2 cellular contexts compared by ENCODE assay signal in the genomic region with DNA sequence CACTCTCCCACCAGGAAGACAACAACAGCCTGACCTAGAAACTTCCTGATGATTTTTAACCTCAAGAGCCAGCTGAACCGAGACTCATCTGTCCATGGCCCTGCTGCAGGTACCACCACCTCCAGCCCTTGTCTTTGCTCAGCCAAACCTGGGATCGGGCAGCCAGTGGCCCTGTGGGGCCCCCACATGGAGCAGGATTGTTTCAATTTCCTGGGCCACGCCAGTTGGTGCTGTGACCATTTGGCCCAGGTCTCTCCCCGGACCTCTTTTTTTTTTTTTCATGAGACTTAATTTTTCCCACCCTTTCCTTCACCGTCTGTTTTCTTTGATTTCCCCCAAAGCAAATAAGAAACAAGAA.
A peak's percentile ranks its signal among the peaks of the same experiment; 100 is the strongest.
TF ChIP-seq lines count a peak whose summit lies in the region.

No MANE protein-coding gene starts in this region.

TF ChIP-seq in HEK293, 187 proteins besides CTCF, POLR2A, EP300 and RAD21 (continues in another document):
- TF ChIP-seq ZNF510 (tag by site-specific recombination; IDR thresholded peaks at IDR 0.05; ENCODE audit: insufficient replicate concordance): no peak
- no peak for TF ChIP-seq ZFHX2 (tag by site-specific recombination; conservative IDR thresholded peaks at IDR 0.05)
- TF ChIP-seq, protein P1, sequence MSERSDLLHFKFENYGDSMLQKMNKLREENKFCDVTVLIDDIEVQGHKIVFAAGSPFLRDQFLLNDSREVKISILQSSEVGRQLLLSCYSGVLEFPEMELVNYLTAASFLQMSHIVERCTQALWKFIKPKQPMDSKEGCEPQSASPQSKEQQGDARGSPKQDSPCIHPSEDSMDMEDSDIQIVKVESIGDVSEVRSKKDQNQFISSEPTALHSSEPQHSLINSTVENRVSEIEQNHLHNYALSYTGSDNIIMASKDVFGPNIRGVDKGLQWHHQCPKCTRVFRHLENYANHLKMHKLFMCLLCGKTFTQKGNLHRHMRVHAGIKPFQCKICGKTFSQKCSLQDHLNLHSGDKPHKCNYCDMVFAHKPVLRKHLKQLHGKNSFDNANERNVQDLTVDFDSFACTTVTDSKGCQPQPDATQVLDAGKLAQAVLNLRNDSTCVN (tag by site-specific recombination; optimal IDR thresholded peaks at IDR 0.05): no peak
- TF ChIP-seq GLIS1 (tag by site-specific recombination; IDR thresholded peaks at IDR 0.05): peak; percentile 66
- no peak for TF ChIP-seq ZNF658 (tag by site-specific recombination; IDR thresholded peaks at IDR 0.05)
- no peak for TF ChIP-seq ZFP69B (tag by site-specific recombination; IDR thresholded peaks at IDR 0.05)
- no peak for TF ChIP-seq ZNF585B (tag by site-specific recombination; IDR thresholded peaks at IDR 0.05)
- no peak for TF ChIP-seq ZNF830 (tag by site-specific recombination; IDR thresholded peaks at IDR 0.05; ENCODE audit: low read depth)
- TF ChIP-seq, protein P2, sequence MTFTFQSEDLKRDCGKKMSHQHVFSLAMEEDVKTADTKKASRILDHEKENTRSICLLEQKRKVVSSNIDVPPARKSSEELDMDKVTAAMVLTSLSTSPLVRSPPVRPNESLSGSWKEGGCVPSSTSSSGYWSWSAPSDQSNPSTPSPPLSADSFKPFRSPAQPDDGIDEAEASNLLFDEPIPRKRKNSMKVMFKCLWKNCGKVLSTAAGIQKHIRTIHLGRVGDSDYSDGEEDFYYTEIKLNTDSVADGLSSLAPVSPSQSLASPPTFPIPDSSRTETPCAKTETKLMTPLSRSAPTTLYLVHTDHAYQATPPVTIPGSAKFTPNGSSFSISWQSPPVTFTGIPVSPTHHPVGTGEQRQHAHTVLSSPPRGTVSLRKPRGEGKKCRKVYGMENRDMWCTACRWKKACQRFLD (tag by site-specific recombination; IDR thresholded peaks at IDR 0.05): no peak
- TF ChIP-seq ZSCAN23 (tag by site-specific recombination; IDR thresholded peaks at IDR 0.05): no peak
- peak; percentile 27; the same call in 1 of the 2 replicates for TF ChIP-seq GLIS2 (tag by site-specific recombination; IDR thresholded peaks at IDR 0.05)
- TF ChIP-seq, protein P3, sequence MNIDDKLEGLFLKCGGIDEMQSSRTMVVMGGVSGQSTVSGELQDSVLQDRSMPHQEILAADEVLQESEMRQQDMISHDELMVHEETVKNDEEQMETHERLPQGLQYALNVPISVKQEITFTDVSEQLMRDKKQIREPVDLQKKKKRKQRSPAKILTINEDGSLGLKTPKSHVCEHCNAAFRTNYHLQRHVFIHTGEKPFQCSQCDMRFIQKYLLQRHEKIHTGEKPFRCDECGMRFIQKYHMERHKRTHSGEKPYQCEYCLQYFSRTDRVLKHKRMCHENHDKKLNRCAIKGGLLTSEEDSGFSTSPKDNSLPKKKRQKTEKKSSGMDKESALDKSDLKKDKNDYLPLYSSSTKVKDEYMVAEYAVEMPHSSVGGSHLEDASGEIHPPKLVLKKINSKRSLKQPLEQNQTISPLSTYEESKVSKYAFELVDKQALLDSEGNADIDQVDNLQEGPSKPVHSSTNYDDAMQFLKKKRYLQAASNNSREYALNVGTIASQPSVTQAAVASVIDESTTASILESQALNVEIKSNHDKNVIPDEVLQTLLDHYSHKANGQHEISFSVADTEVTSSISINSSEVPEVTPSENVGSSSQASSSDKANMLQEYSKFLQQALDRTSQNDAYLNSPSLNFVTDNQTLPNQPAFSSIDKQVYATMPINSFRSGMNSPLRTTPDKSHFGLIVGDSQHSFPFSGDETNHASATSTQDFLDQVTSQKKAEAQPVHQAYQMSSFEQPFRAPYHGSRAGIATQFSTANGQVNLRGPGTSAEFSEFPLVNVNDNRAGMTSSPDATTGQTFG (tag by site-specific recombination; IDR thresholded peaks at IDR 0.05; ENCODE audit: borderline replicate concordance): no peak
- TF ChIP-seq ZNF670 (tag by site-specific recombination; IDR thresholded peaks at IDR 0.05; ENCODE audit: low read depth): no peak
- TF ChIP-seq, protein P4, sequence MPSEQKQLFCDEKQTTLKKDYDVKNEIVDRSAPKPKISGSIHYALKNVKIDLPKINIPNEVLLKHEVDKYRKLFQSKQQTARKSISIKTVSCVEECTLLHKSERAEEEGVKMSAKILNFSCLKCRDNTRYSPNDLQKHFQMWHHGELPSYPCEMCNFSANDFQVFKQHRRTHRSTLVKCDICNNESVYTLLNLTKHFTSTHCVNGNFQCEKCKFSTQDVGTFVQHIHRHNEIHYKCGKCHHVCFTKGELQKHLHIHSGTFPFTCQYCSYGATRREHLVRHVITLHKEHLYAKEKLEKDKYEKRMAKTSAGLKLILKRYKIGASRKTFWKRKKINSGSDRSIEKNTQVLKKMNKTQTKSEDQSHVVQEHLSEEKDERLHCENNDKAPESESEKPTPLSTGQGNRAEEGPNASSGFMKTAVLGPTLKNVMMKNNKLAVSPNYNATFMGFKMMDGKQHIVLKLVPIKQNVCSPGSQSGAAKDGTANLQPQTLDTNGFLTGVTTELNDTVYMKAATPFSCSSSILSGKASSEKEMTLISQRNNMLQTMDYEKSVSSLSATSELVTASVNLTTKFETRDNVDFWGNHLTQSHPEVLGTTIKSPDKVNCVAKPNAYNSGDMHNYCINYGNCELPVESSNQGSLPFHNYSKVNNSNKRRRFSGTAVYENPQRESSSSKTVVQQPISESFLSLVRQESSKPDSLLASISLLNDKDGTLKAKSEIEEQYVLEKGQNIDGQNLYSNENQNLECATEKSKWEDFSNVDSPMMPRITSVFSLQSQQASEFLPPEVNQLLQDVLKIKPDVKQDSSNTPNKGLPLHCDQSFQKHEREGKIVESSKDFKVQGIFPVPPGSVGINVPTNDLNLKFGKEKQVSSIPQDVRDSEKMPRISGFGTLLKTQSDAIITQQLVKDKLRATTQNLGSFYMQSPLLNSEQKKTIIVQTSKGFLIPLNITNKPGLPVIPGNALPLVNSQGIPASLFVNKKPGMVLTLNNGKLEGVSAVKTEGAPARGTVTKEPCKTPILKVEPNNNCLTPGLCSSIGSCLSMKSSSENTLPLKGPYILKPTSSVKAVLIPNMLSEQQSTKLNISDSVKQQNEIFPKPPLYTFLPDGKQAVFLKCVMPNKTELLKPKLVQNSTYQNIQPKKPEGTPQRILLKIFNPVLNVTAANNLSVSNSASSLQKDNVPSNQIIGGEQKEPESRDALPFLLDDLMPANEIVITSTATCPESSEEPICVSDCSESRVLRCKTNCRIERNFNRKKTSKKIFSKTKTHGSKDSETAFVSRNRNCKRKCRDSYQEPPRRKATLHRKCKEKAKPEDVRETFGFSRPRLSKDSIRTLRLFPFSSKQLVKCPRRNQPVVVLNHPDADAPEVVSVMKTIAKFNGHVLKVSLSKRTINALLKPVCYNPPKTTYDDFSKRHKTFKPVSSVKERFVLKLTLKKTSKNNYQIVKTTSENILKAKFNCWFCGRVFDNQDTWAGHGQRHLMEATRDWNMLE (tag by site-specific recombination; conservative IDR thresholded peaks at IDR 0.05; ENCODE audit: low read depth): no peak
- no peak for TF ChIP-seq ZNF433 (tag by site-specific recombination; IDR thresholded peaks at IDR 0.05; ENCODE audit: low read depth)
- TF ChIP-seq ZEB2 (tag by site-specific recombination; IDR thresholded peaks at IDR 0.05): no peak
- peak; percentile 21; the same call in 1 of the 2 replicates for TF ChIP-seq ZNF394 (tag by site-specific recombination; IDR thresholded peaks at IDR 0.05; ENCODE audit: borderline replicate concordance)
- TF ChIP-seq ZNF677 (tag by site-specific recombination; IDR thresholded peaks at IDR 0.05): no peak
- TF ChIP-seq YY1 (tag by site-specific recombination; IDR thresholded peaks at IDR 0.05): no peak
- TF ChIP-seq ZBTB21 (tag by site-specific recombination; IDR thresholded peaks at IDR 0.05): no peak
- no peak for TF ChIP-seq ZNF391 (tag by site-specific recombination; IDR thresholded peaks at IDR 0.05; ENCODE audit: borderline replicate concordance, low read depth)

TF ChIP-seq in H1, 55 proteins besides CTCF, POLR2A, EP300 and RAD21:
- no peak for TF ChIP-seq NANOG (IDR thresholded peaks at IDR 0.05; ENCODE audit: insufficient read depth, low read depth, low read length, poor library complexity, severe bottlenecking)
- no peak for TF ChIP-seq ASH2L (IDR thresholded peaks at IDR 0.05; ENCODE audit: low read length)
- peak; percentile 72; the same call in 1 of the 2 replicates for TF ChIP-seq CBX8 (IDR thresholded peaks at IDR 0.05; ENCODE audit: borderline replicate concordance, low read depth, low read length)
- TF ChIP-seq SUZ12 (IDR thresholded peaks at IDR 0.05; ENCODE audit: low read length): no peak
- no peak for TF ChIP-seq CTBP2 (IDR thresholded peaks at IDR 0.05; ENCODE audit: borderline replicate concordance, insufficient read depth, insufficient read length, low read length)
- no peak for TF ChIP-seq CEBPB (IDR thresholded peaks at IDR 0.05; ENCODE audit: low read depth, low read length)
- TF ChIP-seq SP1 (IDR thresholded peaks at IDR 0.05; ENCODE audit: low read depth, low read length): 0 out of 2 replicates have a peak, but pooled peaks have one; percentile 8
- no peak for TF ChIP-seq SP4 (IDR thresholded peaks at IDR 0.05; ENCODE audit: low read length)
- TF ChIP-seq BACH1 (IDR thresholded peaks at IDR 0.05; ENCODE audit: low read length): no peak
- TF ChIP-seq TAF1 (IDR thresholded peaks at IDR 0.05; ENCODE audit: low read depth, low read length): no peak
- TF ChIP-seq CREB1 (IDR thresholded peaks at IDR 0.05): no peak
- peak; percentile 96 for TF ChIP-seq RNF2 (IDR thresholded peaks at IDR 0.05; ENCODE audit: borderline replicate concordance, low read depth, low read length, missing control alignments, poor library complexity, severe bottlenecking)
- TF ChIP-seq SIX5 (IDR thresholded peaks at IDR 0.05; ENCODE audit: low read depth, low read length): no peak
- no peak for TF ChIP-seq RXRA (IDR thresholded peaks at IDR 0.05; ENCODE audit: insufficient read depth, low read depth, low read length)
- no peak for TF ChIP-seq RBBP5 (IDR thresholded peaks at IDR 0.05; ENCODE audit: borderline replicate concordance, low read depth, low read length)
